In genomic region chr3:177190701-177191100, GRCh38 we compare ENCODE assay signal across 1 cellular context.
TF ChIP-seq lines count a peak whose summit lies in the region.

No MANE protein-coding gene starts in this region.

TF ChIP-seq in K562, 482 proteins besides CTCF, POLR2A, EP300 and RAD21 (continued from another document):
- TF ChIP-seq HINFP (tag; conservative IDR thresholded peaks at IDR 0.05; ENCODE audit: low read depth) = no peak
